ENCODE assay signal across 8 cellular contexts in the genomic region with DNA sequence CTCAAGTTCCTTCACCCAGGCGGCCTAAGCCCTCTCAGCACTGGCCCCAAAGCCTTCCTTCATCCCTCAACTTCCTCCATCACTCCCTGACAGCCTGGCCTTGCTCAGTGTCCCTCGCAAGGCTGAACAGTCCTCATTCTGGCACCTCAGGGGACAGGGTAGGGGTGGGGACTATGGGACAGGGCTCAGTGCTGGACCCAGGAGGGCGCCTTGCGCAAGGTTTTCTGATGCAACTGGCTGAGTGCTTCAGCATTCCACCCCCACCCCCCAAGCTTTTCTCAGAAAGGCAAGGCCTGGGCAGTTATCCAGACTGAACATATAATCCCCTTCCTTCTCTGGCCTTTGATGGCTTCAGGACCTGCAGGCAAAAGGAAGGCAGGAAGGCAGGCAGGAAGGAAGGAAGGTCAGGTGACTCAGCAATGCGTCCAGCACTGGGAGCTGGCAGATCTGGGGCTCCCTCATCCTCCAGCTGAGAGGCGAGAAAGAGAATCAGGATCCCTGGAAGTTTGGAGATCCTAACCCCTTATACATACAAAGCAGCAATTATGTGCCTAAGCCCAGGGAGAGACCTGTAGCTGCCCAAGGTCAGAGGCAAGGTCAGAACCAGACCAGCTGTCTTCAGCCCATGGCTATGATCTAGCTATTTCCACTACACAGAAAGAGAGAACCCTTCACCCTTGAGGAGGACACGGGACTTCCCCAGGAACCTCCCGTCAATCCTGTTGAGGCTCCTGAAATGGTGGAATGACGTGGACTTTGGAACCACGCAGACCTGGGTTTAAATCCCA. TPM values are rescaled to one million over a fixed set of nuclear protein-coding genes. Genes with fewer than 3 reads are reported as not detected.
A peak's percentile ranks its signal among the peaks of the same experiment; 100 is the strongest.
DNase-seq lines count a peak whose midpoint lies in the region; ATAC-seq and TF ChIP-seq lines count a peak whose summit lies in the region.

No MANE protein-coding gene starts in this region.

- DNase-seq in CD14-positive monocyte (ENCODE audit: low spot score) (peak; percentile 80), amniotic stem cell (lab: John Stamatoyannopoulos, UW) (peak; percentile 45), left kidney (ENCODE audit: low read depth, low spot score) (peak; percentile 41), retina (no peak), pons (ENCODE audit: low spot score) (no peak)
- no peak for DNase-seq in effector CD4-positive, alpha-beta T cell

- peak overlapping the region; percentile 51 for H3K27ac ChIP-seq in KOPT-K1 (ENCODE audit: low read depth, low read length, poor library complexity, severe bottlenecking)

- no peaks in the 10 kb centered on the region for H3K36me3 ChIP-seq in KOPT-K1 (ENCODE audit: insufficient read depth, low read length)

- peaks cover 1 to 10% (median 2%) of the 10 kb centered on the region in 3 donors for H3K27me3 Mint-ChIP-seq in CD14-positive monocyte (ENCODE audit: low read depth in 3 of 3)

- no peaks in the 10 kb centered on the region for H3K9me3 ChIP-seq in KOPT-K1 (ENCODE audit: insufficient read depth, low read length, poor library complexity, severe bottlenecking)

- H3K9me3 Mint-ChIP-seq in CD14-positive monocyte = peaks cover 0 to 2% (median 0%) of the 10 kb centered on the region in 7 donors

- TF ChIP-seq CTCF in CD14-positive monocyte (IDR thresholded peaks at IDR 0.05) = no peak

- peak overlapping the region; percentile 90 to 97 (median 94) for H3K27ac Mint-ChIP-seq in CD14-positive monocyte

- no peak for ATAC-seq in GM21447 (IDR thresholded peaks at IDR 0.05; ENCODE audit: unreplicated experiment)

- no peaks in the 10 kb centered on the region for H3K36me3 Mint-ChIP-seq in CD14-positive monocyte

- intact Hi-C loops in CD14-positive monocyte (cut with micrococcal nuclease) = loop anchor here in 1 of 2 donors (5.0 kb wide), 1 partner anchor 35 kb away; a partner anchor contains a TSS

- H3K4me1 Mint-ChIP-seq in CD14-positive monocyte = peaks cover 36% of the 10 kb centered on the region

- peak overlapping the region in 1 of 2 donors; percentile 55 for H3K4me3 Mint-ChIP-seq in CD14-positive monocyte

RNA-seq across cellular contexts. Expression of a gene that starts 8.6 kb away (rescaled TPM):
- polyA plus RNA-seq in CD14-positive monocyte = 1 to 10 TPM; 8.0 to 9.4 TPM

RNA-seq across cellular contexts. Expression of a gene that starts 25.0 kb away (rescaled TPM):
- under 1 TPM; 0.09 to 0.56 TPM for polyA plus RNA-seq in CD14-positive monocyte

RNA-seq across cellular contexts. Expression of a gene that starts 36.1 kb away (rescaled TPM):
- 10 to 100 TPM; 66.8 to 70.8 TPM for polyA plus RNA-seq in CD14-positive monocyte

RNA-seq across cellular contexts. Expression of a gene that starts 46.6 kb away (rescaled TPM):
- under 1 TPM; 0.03 to 0.12 TPM for polyA plus RNA-seq in CD14-positive monocyte

Comparison
In these comparisons a context has a peak if more than half of its experiments do, and no peak if none do; other contexts are left out.
1. DNase-seq: peak in CD14-positive monocyte (single experiment), amniotic stem cell (single experiment) and left kidney (single experiment); none in retina (single experiment), pons (single experiment) and effector CD4-positive, alpha-beta T cell (single experiment).